In genomic region chr1:8010080-8010664, GRCh38 we compare ENCODE assay signal across 18 cellular contexts. TPM values are rescaled to one million over a fixed set of nuclear protein-coding genes. Genes with fewer than 3 reads are reported as not detected.
DNase-seq lines count a peak whose midpoint lies in the region; ATAC-seq, FAIRE-seq and TF ChIP-seq lines count a peak whose summit lies in the region.
"Had no signal": no experiment of that assay in that cellular context is flagged by ENCODE, and none has a peak within 500 bp of the region (broad histone marks: within the 10 kb centered on the region; RNA-seq: fewer than 3 reads in every experiment).

No MANE protein-coding gene starts in this region.

- H3K27ac Mint-ChIP-seq in MCF 10A (ENCODE audit: low read depth, unreplicated experiment): peak overlapping the region; percentile 79
- H3K27ac Mint-ChIP-seq in activated CD8-positive, alpha-beta memory T cell treated with anti-CD3 and anti-CD28 coated beads, Interleukin-2, amount 10 ng/mL, durations not matched to agents 7 days and 5 days: no peak overlapping the region
- H3K27ac Mint-ChIP-seq: activated CD4-positive, alpha-beta T cell treated with anti-CD3 and anti-CD28 coated beads, Interleukin-2, amount 10 ng/mL, durations not matched to agents 7 days and 5 days had no signal

- H3K36me3 ChIP-seq in mammary epithelial cell (ENCODE audit: insufficient read depth, low read length) (peaks cover 52% of the 10 kb centered on the region), K562 (ENCODE audit: control insufficient read depth, insufficient read depth, low read length) (no peaks in the 10 kb centered on the region), tibial artery (peaks cover 57 to 68% (median 63%) of the 10 kb centered on the region in 3 donors), suprapubic skin (peaks cover 42% of the 10 kb centered on the region)

- dilution Hi-C loops in mammary epithelial cell (cut with HindIII; ENCODE audit: low sequenced_read_pairs): loop anchor here (5.0 to 25.0 kb wide), 3 partner anchors 98 to 312 kb away; no protein-coding TSS in a partner anchor

- peaks cover 2% of the 10 kb centered on the region for H4K20me1 ChIP-seq in mammary epithelial cell (ENCODE audit: insufficient read depth, low read length)
- H4K20me1 ChIP-seq in K562 (replicated peaks; ENCODE audit: control insufficient read depth, insufficient read depth, low read length): no peaks in the 10 kb centered on the region; the same call in 1 of the 2 replicates

- peaks cover 57% of the 10 kb centered on the region for H3K79me2 ChIP-seq in mammary epithelial cell (ENCODE audit: insufficient read depth, low read length)
- H3K79me2 ChIP-seq in K562 (ENCODE audit: control insufficient read depth, insufficient read depth, low read length): no peaks in the 10 kb centered on the region

- TF ChIP-seq RAD21 in K562 (CRISPR knock-in tag; conservative IDR thresholded peaks at IDR 0.05 in 1 of 2, IDR thresholded peaks at IDR 0.05 in 1 of 2): no peak

- BruUV-seq in MCF 10A (replicated peaks; lab: Mats Ljungman, UMichigan): no TSS peak
- BruUV-seq in mammary epithelial cell (replicated peaks; lab: Mats Ljungman, UMichigan): no TSS peak
- BruUV-seq in K562 (replicated peaks; lab: Mats Ljungman, UMichigan): no TSS peak

- H3K27ac ChIP-seq in mammary epithelial cell (ENCODE audit: insufficient read depth, low read depth, low read length) (no peak overlapping the region), K562 (ENCODE audit: extremely low read depth, low read depth, low read length) (no peak overlapping the region), tibial artery (peak overlapping the region; percentile 26 to 40), suprapubic skin (no peak overlapping the region)
- H3K27ac ChIP-seq: cardiac muscle cell had no signal

- no peak for FAIRE-seq in K562 (lab: Jason Lieb, UNC)
- FAIRE-seq: H54 had no signal

- intact Hi-C loops in MCF 10A (cut with micrococcal nuclease) (no loop called here), mammary epithelial cell (cut with micrococcal nuclease) (no loop called here), K562 (cut with micrococcal nuclease) (no loop called here), tibial artery (cut with DNase I; ENCODE audit: low total_unique reads) (no loop called here)

- TF ChIP-seq CTCF in MCF 10A (IDR thresholded peaks at IDR 0.05; ENCODE audit: unreplicated experiment): no peak
- no peak for TF ChIP-seq CTCF in mammary epithelial cell (conservative IDR thresholded peaks at IDR 0.05 in 1 of 2, IDR thresholded peaks at IDR 0.05 in 1 of 2; ENCODE audit: extremely low read depth in 1 of 2, insufficient read depth in 1 of 2, low read depth in 1 of 2, low read length in 2 of 2)
- no peak for TF ChIP-seq CTCF in K562 (IDR thresholded peaks at IDR 0.05 in 2 of 3, conservative IDR thresholded peaks at IDR 0.05 in 1 of 3; ENCODE audit: insufficient read depth in 2 of 3, low read depth in 1 of 3, low read length in 3 of 3)
- TF ChIP-seq CTCF in tibial artery (IDR thresholded peaks at IDR 0.05): no peak
- no peak for TF ChIP-seq CTCF in suprapubic skin (IDR thresholded peaks at IDR 0.05)

- H3K4me1 ChIP-seq in mammary epithelial cell (ENCODE audit: insufficient read depth, low read length) (peaks cover 26% of the 10 kb centered on the region), K562 (replicated peaks in 1 of 2; ENCODE audit: control insufficient read depth in 2 of 2, insufficient read depth in 2 of 2, low read length in 2 of 2) (peaks cover 10 to 22% of the 10 kb centered on the region in 2 experiments), tibial artery (peaks cover 0 to 56% (median 24%) of the 10 kb centered on the region in 4 donors), suprapubic skin (peaks cover 56% of the 10 kb centered on the region)

- H3K27me3 Mint-ChIP-seq in MCF 10A (ENCODE audit: insufficient read depth, unreplicated experiment): no peaks in the 10 kb centered on the region
- H3K27me3 Mint-ChIP-seq in activated CD8-positive, alpha-beta memory T cell treated with anti-CD3 and anti-CD28 coated beads, Interleukin-2, amount 10 ng/mL, durations not matched to agents 7 days and 5 days: no peaks in the 10 kb centered on the region
- H3K27me3 Mint-ChIP-seq: activated CD4-positive, alpha-beta T cell treated with anti-CD3 and anti-CD28 coated beads, Interleukin-2, amount 10 ng/mL, durations not matched to agents 7 days and 5 days had no signal

- CTCF ChIA-PET in MCF 10A (lab: Yijun Ruan, JAX) (interaction anchor here (0.9 to 1.8 kb wide), 3 partner anchors 27 to 229 kb away, joined by 4 to 6 read pairs (median 5); no protein-coding TSS in a partner anchor), mammary epithelial cell (lab: Charles Lee; ENCODE audit: low non-redundant PET) (no interaction called here), K562 (lab: Yijun Ruan, JAX; ENCODE audit: low intra/inter-chr PET ratio) (interaction anchor here (0.6 kb wide), 1 partner anchor 341 kb away, joined by 3 read pairs; no protein-coding TSS in a partner anchor)
- CTCF ChIA-PET in activated CD8-positive, alpha-beta memory T cell treated with anti-CD3 and anti-CD28 coated beads, Interleukin-2, amount 10 ng/mL, durations not matched to agents 7 days and 5 days (lab: Charles Lee): interaction anchor here (1.5 to 9.1 kb wide), 2 partner anchors 29 to 341 kb away, joined by 3 to 79 read pairs; no protein-coding TSS in a partner anchor

- H3K4me2 ChIP-seq in mammary epithelial cell (ENCODE audit: insufficient read depth, low read depth, low read length) (no peak overlapping the region), K562 (ENCODE audit: insufficient read depth, low read length) (no peak overlapping the region)

- no peaks in the 10 kb centered on the region for H3K27me3 ChIP-seq in mammary epithelial cell (ENCODE audit: insufficient read depth, low read length)
- H3K27me3 ChIP-seq in K562 (ENCODE audit: control insufficient read depth in 2 of 2, insufficient read depth in 2 of 2, low read length in 2 of 2): no peaks in the 10 kb centered on the region
- no peaks in the 10 kb centered on the region for H3K27me3 ChIP-seq in tibial artery
- H3K27me3 ChIP-seq in suprapubic skin: no peaks in the 10 kb centered on the region
- H3K27me3 ChIP-seq: cardiac muscle cell had no signal

- H3K9me3 Mint-ChIP-seq in MCF 10A (ENCODE audit: unreplicated experiment): no peaks in the 10 kb centered on the region
- no peaks in the 10 kb centered on the region for H3K9me3 Mint-ChIP-seq in activated CD8-positive, alpha-beta memory T cell treated with anti-CD3 and anti-CD28 coated beads, Interleukin-2, amount 10 ng/mL, durations not matched to agents 7 days and 5 days (ENCODE audit: low read depth)
- H3K9me3 Mint-ChIP-seq: activated CD4-positive, alpha-beta T cell treated with anti-CD3 and anti-CD28 coated beads, Interleukin-2, amount 10 ng/mL, durations not matched to agents 7 days and 5 days had no signal

- no peak overlapping the region for H3K4me3 Mint-ChIP-seq in MCF 10A (ENCODE audit: unreplicated experiment)
- no peak overlapping the region for H3K4me3 Mint-ChIP-seq in activated CD8-positive, alpha-beta memory T cell treated with anti-CD3 and anti-CD28 coated beads, Interleukin-2, amount 10 ng/mL, durations not matched to agents 7 days and 5 days
- H3K4me3 Mint-ChIP-seq: activated CD4-positive, alpha-beta T cell treated with anti-CD3 and anti-CD28 coated beads, Interleukin-2, amount 10 ng/mL, durations not matched to agents 7 days and 5 days had no signal

- 91% methylated on average over 6 of the region's 8 CpGs for WGBS in mammary epithelial cell (ENCODE audit: low coverage, missing lambda C conversion rate)
- 57% methylated on average over 8 of the region's 8 CpGs for WGBS in K562 (ENCODE audit: insufficient coverage, low coverage, missing lambda C conversion rate)
- WGBS in suprapubic skin: 86% methylated on average over 8 of the region's 8 CpGs

- no peak for DNase-seq in MCF 10A (ENCODE audit: unreplicated experiment)
- DNase-seq in mammary epithelial cell: no peak
- DNase-seq in K562 (ENCODE audit: extremely low read depth in 1 of 4, low spot score in 3 of 4): no peak
- DNase-seq in left lobe of liver (ENCODE audit: low spot score): peak; percentile 63
- DNase-seq in tibial artery: no peak
- DNase-seq in activated CD8-positive, alpha-beta memory T cell treated with anti-CD3 and anti-CD28 coated beads, Interleukin-2, amount 10 ng/mL, durations not matched to agents 7 days and 5 days: no peak
- DNase-seq in activated T-cell treated with anti-CD3 and anti-CD28 coated beads for 4 hours: no peak
- DNase-seq in suprapubic skin (ENCODE audit: low spot score in 2 of 2): no peak
- DNase-seq: activated CD4-positive, alpha-beta T cell treated with anti-CD3 and anti-CD28 coated beads, Interleukin-2, amount 10 ng/mL, durations not matched to agents 7 days and 5 days; activated CD8-positive, alpha-beta memory T cell treated with anti-CD3 and anti-CD28 coated beads, Interleukin-2, amount 50 U/mL, for 48 hours; activated effector memory CD4-positive, alpha-beta T cell treated with anti-CD3 and anti-CD28 coated beads, Interleukin-2, amount 50 U/mL, for 16 hours; NCI-H1417 treated with DMSO at 0.1 percent for 48 hours; NCI-H526 treated with DMSO at 0.1 percent for 48 hours; retina; stimulated activated CD4-positive, alpha-beta T cell treated with anti-CD3 and anti-CD28 coated beads, Interleukin-12 subunit alpha, Interleukin-12 subunit beta, amount 100 ng/mL, for 4 hours had no signal

- no peaks in the 10 kb centered on the region for H3K9me1 ChIP-seq in K562 (ENCODE audit: control insufficient read depth, insufficient read depth, low read length)

- 0 out of 3 replicates have a peak, but pooled peaks have one; percentile 30 for ATAC-seq in K562
- peak; percentile 22 for ATAC-seq in left lobe of liver
- no peak for ATAC-seq in activated CD8-positive, alpha-beta memory T cell treated with anti-CD3 and anti-CD28 coated beads, Interleukin-2, amount 10 ng/mL, durations not matched to agents 7 days and 5 days
- ATAC-seq: esophagus mucosa had no signal

- H3K36me3 Mint-ChIP-seq in MCF 10A (ENCODE audit: insufficient read depth, unreplicated experiment): peaks cover 100% of the 10 kb centered on the region
- H3K36me3 Mint-ChIP-seq in activated CD8-positive, alpha-beta memory T cell treated with anti-CD3 and anti-CD28 coated beads, Interleukin-2, amount 10 ng/mL, durations not matched to agents 7 days and 5 days: no peaks in the 10 kb centered on the region

- no peaks in the 10 kb centered on the region for H3K9me3 ChIP-seq in mammary epithelial cell (replicated peaks; ENCODE audit: insufficient read depth, low read length)
- H3K9me3 ChIP-seq in K562 (replicated peaks; ENCODE audit: control insufficient read depth, insufficient read depth, low read depth, low read length): no peaks in the 10 kb centered on the region
- H3K9me3 ChIP-seq in tibial artery: no peaks in the 10 kb centered on the region
- H3K9me3 ChIP-seq in suprapubic skin: no peaks in the 10 kb centered on the region

- no peak overlapping the region for H3K4me3 ChIP-seq in mammary epithelial cell (replicated peaks in 1 of 3; ENCODE audit: insufficient read depth in 1 of 3, low read depth in 2 of 3, low read length in 3 of 3)
- no peak overlapping the region for H3K4me3 ChIP-seq in K562
- no peak overlapping the region for H3K4me3 ChIP-seq in tibial artery
- H3K4me3 ChIP-seq in suprapubic skin: no peak overlapping the region
- H3K4me3 ChIP-seq: cardiac muscle cell had no signal

- no peak for TF ChIP-seq POLR2A in K562 (conservative IDR thresholded peaks at IDR 0.05)
- TF ChIP-seq POLR2A in suprapubic skin (IDR thresholded peaks at IDR 0.05): no peak

- H2AFZ ChIP-seq in mammary epithelial cell (ENCODE audit: low read depth, low read length): no peak overlapping the region
- no peak overlapping the region for H2AFZ ChIP-seq in K562 (ENCODE audit: low read depth, low read length)

- H3K9ac ChIP-seq in mammary epithelial cell (ENCODE audit: insufficient read depth, low read length): no peak overlapping the region
- no peak overlapping the region for H3K9ac ChIP-seq in K562 (ENCODE audit: insufficient read depth in 1 of 2, low read depth in 2 of 2, low read length in 2 of 2)

- in situ Hi-C loops in mammary epithelial cell (cut with MboI; ENCODE audit: low sequenced_read_pairs in 2 of 2): loop anchor here in 1 of 2 donors (10.0 to 25.0 kb wide), 2 partner anchors 305 to 702 kb away; partner anchors contain the start of gene SLC45A1
- in situ Hi-C loops in K562 (cut with MboI): loop anchor here (5.0 to 10.0 kb wide), 2 partner anchors 33 to 345 kb away; no protein-coding TSS in a partner anchor

- peaks cover 48% of the 10 kb centered on the region for H3K4me1 Mint-ChIP-seq in MCF 10A (ENCODE audit: insufficient read depth, unreplicated experiment)
- H3K4me1 Mint-ChIP-seq in activated CD8-positive, alpha-beta memory T cell treated with anti-CD3 and anti-CD28 coated beads, Interleukin-2, amount 10 ng/mL, durations not matched to agents 7 days and 5 days: no peaks in the 10 kb centered on the region
- H3K4me1 Mint-ChIP-seq: activated CD4-positive, alpha-beta T cell treated with anti-CD3 and anti-CD28 coated beads, Interleukin-2, amount 10 ng/mL, durations not matched to agents 7 days and 5 days had no signal

- POLR2A ChIA-PET in MCF 10A (lab: Yijun Ruan, JAX): interaction anchor here (0.7 to 9.2 kb wide), 6 partner anchors 8 to 304 kb away, joined by 3 to 256 read pairs (median 4); partner anchors contain the start of gene ERRFI1
- POLR2A ChIA-PET in K562 (lab: Yijun Ruan, JAX): interaction anchor here (0.6 to 1.2 kb wide), 2 partner anchors 125 to 848 kb away, joined by 3 read pairs; no protein-coding TSS in a partner anchor

- TF ChIP-seq EP300 in K562 (IDR thresholded peaks at IDR 0.05; ENCODE audit: low read length) (no peak), suprapubic skin (IDR thresholded peaks at IDR 0.05) (no peak)

RNA-seq across cellular contexts. Expression of gene ERRFI1, which starts 15.9 kb away (rescaled TPM):
- 86.4 and 111 TPM in 2 replicates for total RNA-seq in MCF 10A (2022)
- 100 to 1,000 TPM in 1 of 2 donors, 10 to 100 TPM in 1; 38.8 to 150 TPM for total RNA-seq in mammary epithelial cell
- 115 TPM for polyA plus RNA-seq in mammary epithelial cell
- polyA minus RNA-seq in mammary epithelial cell: 99.8 TPM
- 3.7 and 4.7 TPM in 2 replicates for total RNA-seq in K562 (2011; cell fraction: chromatin; rRNA removed; ENCODE audit: low replicate concordance)
- total RNA-seq in K562 (2011; cell fraction: nucleolus; rRNA removed): 1.7 TPM in 2 replicates
- 2.5 and 3.8 TPM in 2 replicates for total RNA-seq in K562 (2011; cell fraction: nucleoplasm; rRNA removed)
- total RNA-seq in K562 (2014; rRNA removed): 0.68 and 0.73 TPM in 2 replicates
- 1.5 and 1.8 TPM in 2 replicates for total RNA-seq in K562 (2014; rRNA removed; fragmentation: Illumina TruSeq; extraction: Trizol)
- total RNA-seq in K562 (2015; rRNA removed; fragmentation: Illumina TruSeq; extraction: Trizol): 0.98 and 1.1 TPM in 2 replicates
- 1.6 and 1.9 TPM in 2 replicates for total RNA-seq in K562 (2021)
- 1.7 and 4.4 TPM in 2 replicates for polyA plus RNA-seq in K562 (2011; rRNA removed)
- polyA plus RNA-seq in K562 (2011; cell fraction: cytosol; rRNA removed): 1.3 and 2.7 TPM in 2 replicates
- 3.0 and 4.1 TPM in 2 replicates for polyA plus RNA-seq in K562 (2011; cell fraction: nucleus; rRNA removed)
- 1.9 and 2.1 TPM in 2 replicates for polyA plus RNA-seq in K562 (2012)
- 1.4 and 1.8 TPM in 2 replicates for polyA plus RNA-seq in K562 (2014; fragmentation: Illumina TruSeq; extraction: Trizol)
- under 1 TPM; 0.67 to 0.72 TPM for polyA plus RNA-seq in K562 (2014; fragmentation: Nextera tagmentation; extraction: Ambion mirVana)
- 0.80 and 2.0 TPM in 2 replicates for polyA plus RNA-seq in K562 (2014; rRNA removed)
- 1.3 and 1.9 TPM in 2 replicates for polyA minus RNA-seq in K562 (2011; rRNA and poly(A)+ RNA removed)
- 1.2 and 1.5 TPM in 2 replicates for polyA minus RNA-seq in K562 (2011; cell fraction: cytosol; rRNA and poly(A)+ RNA removed)
- 1.2 and 1.5 TPM in 2 replicates for polyA minus RNA-seq in K562 (2011; cell fraction: nucleus; rRNA and poly(A)+ RNA removed)
- 316 TPM for total RNA-seq in left lobe of liver
- total RNA-seq in activated CD8-positive, alpha-beta memory T cell treated with anti-CD3 and anti-CD28 coated beads, Interleukin-2, amount 10 ng/mL, durations not matched to agents 7 days and 5 days: 1 to 10 TPM in 1 of 2 experiments, under 1 TPM in 1; 0.53 to 1.5 TPM
- total RNA-seq in suprapubic skin: 100 to 1,000 TPM; 128 to 312 (median 262) TPM

RNA-seq across cellular contexts. Expression of gene PARK7, which starts 48.7 kb away (rescaled TPM):
- total RNA-seq in MCF 10A (2022): 419 and 450 TPM in 2 replicates
- 100 to 1,000 TPM; 106 to 264 TPM for total RNA-seq in mammary epithelial cell
- 361 TPM for polyA plus RNA-seq in mammary epithelial cell
- 166 TPM for polyA minus RNA-seq in mammary epithelial cell
- 81.4 and 87.8 TPM in 2 replicates for total RNA-seq in K562 (2011; cell fraction: chromatin; rRNA removed; ENCODE audit: low replicate concordance)
- total RNA-seq in K562 (2011; cell fraction: nucleolus; rRNA removed): 72.1 and 72.5 TPM in 2 replicates
- total RNA-seq in K562 (2011; cell fraction: nucleoplasm; rRNA removed): 120 and 137 TPM in 2 replicates
- total RNA-seq in K562 (2014; rRNA removed): 338 and 413 TPM in 2 replicates
- total RNA-seq in K562 (2014; rRNA removed; fragmentation: Illumina TruSeq; extraction: Trizol): 431 and 459 TPM in 2 replicates
- total RNA-seq in K562 (2015; rRNA removed; fragmentation: Illumina TruSeq; extraction: Trizol): 358 and 374 TPM in 2 replicates
- 481 and 484 TPM in 2 replicates for total RNA-seq in K562 (2021)
- polyA plus RNA-seq in K562 (2011; rRNA removed): 462 and 543 TPM in 2 replicates
- 168 and 348 TPM in 2 replicates for polyA plus RNA-seq in K562 (2011; cell fraction: cytosol; rRNA removed)
- 85.5 and 167 TPM in 2 replicates for polyA plus RNA-seq in K562 (2011; cell fraction: nucleus; rRNA removed)
- polyA plus RNA-seq in K562 (2012): 387 and 679 TPM in 2 replicates
- polyA plus RNA-seq in K562 (2014; fragmentation: Illumina TruSeq; extraction: Trizol): 423 and 468 TPM in 2 replicates
- 1,000 to 10,000 TPM; 1,113 to 1,298 TPM for polyA plus RNA-seq in K562 (2014; fragmentation: Nextera tagmentation; extraction: Ambion mirVana)
- 648 and 751 TPM in 2 replicates for polyA plus RNA-seq in K562 (2014; rRNA removed)
- 322 and 330 TPM in 2 replicates for polyA minus RNA-seq in K562 (2011; rRNA and poly(A)+ RNA removed)
- polyA minus RNA-seq in K562 (2011; cell fraction: cytosol; rRNA and poly(A)+ RNA removed): 106 and 108 TPM in 2 replicates
- 32.7 and 66.8 TPM in 2 replicates for polyA minus RNA-seq in K562 (2011; cell fraction: nucleus; rRNA and poly(A)+ RNA removed)
- 198 TPM for total RNA-seq in left lobe of liver
- 100 to 1,000 TPM; 310 to 434 TPM for total RNA-seq in activated CD8-positive, alpha-beta memory T cell treated with anti-CD3 and anti-CD28 coated beads, Interleukin-2, amount 10 ng/mL, durations not matched to agents 7 days and 5 days
- 10 to 100 TPM; 74.0 to 94.1 (median 85.2) TPM for total RNA-seq in suprapubic skin

Comparison
In these comparisons a context has a peak if more than half of its experiments do, and no peak if none do; other contexts are left out.
1. H3K27ac ChIP-seq: peak in tibial artery (2 of 2); none in mammary epithelial cell (single experiment), K562 (single experiment) and suprapubic skin (single experiment).
2. RNA of gene ERRFI1, which starts 15.9 kb away (total RNA-seq): 316 TPM in left lobe of liver (single experiment), 128 to 312 TPM in suprapubic skin, 38.8 to 150 TPM in mammary epithelial cell and 86.4 to 111 TPM in MCF 10A; 0.53 to 1.5 TPM in activated CD8-positive, alpha-beta memory T cell treated with anti-CD3 and anti-CD28 coated beads, Interleukin-2, amount 10 ng/mL, durations not matched to agents 7 days and 5 days and 0.68 to 4.7 TPM in K562; every median in the first group is over 4 times any median in the second.